31 cellular contexts compared by ENCODE assay signal in the genomic region with DNA sequence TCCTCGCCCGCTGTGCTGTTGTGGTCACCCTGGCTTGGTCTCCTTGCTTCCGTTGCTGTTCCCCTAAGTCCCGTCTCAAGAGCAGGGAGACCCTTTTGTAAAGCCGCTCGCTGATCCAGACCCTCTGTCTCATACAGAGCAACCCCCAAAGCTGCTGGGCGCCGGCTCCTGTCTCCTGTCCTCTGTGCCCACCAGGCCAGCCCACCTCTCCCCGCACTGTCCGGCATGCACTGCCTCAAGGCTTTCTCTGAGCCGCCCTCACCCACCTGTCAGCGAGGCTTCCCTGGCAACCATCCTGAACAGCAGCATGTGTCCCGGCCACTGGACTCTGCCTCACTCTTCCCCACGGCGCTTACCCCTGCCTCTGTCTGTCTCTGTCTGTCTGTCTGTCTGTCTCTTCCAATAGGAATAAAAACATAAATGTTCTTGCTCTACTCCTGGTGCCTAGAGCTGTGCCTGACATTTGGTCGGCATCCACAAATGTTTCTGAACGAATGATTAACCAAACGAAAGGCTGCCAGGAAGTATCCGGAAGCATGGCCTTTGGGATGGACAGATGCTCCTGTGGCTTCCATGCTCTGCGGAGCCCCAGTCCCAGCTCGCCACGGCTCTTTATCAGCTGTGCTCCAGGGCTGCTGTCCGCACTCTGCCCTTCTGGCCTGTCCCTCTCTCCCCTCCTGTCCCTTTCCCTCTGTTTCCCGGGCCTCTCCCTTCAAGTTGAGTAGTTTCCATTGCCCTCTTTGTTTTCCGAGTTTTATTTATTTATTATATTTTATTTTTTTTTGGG. TPM values are rescaled to one million over a fixed set of nuclear protein-coding genes. Genes with fewer than 3 reads are reported as not detected.
DNase-seq lines count a peak whose midpoint lies in the region; ATAC-seq, FAIRE-seq and TF ChIP-seq lines count a peak whose summit lies in the region.
"Had no signal": no experiment of that assay in that cellular context is flagged by ENCODE, and none has a peak within 500 bp of the region (broad histone marks: within the 10 kb centered on the region; RNA-seq: fewer than 3 reads in every experiment).

No MANE protein-coding gene starts in this region.

- H3K4me3 Mint-ChIP-seq in neural crest cell = no peak overlapping the region
- H3K4me3 Mint-ChIP-seq: brain had no signal

- no peaks in the 10 kb centered on the region for H3K27me3 Mint-ChIP-seq in neural crest cell (ENCODE audit: low read depth)
- H3K27me3 Mint-ChIP-seq: brain had no signal

- H2AFZ ChIP-seq in OCI-LY7 (ENCODE audit: low read length) = no peak overlapping the region

- no peak overlapping the region for H3K9ac ChIP-seq in kidney (ENCODE audit: low read length in 2 of 2)
- H3K9ac ChIP-seq: BLaER1 had no signal

- H3K4me2 ChIP-seq in OCI-LY7 (ENCODE audit: low read length) = no peak overlapping the region
- H3K4me2 ChIP-seq: BLaER1 had no signal

- H4K20me1 ChIP-seq in OCI-LY7 (ENCODE audit: insufficient read depth, low read length) = no peaks in the 10 kb centered on the region
- H4K20me1 ChIP-seq: BLaER1 had no signal

- no peaks in the 10 kb centered on the region for H3K27me3 ChIP-seq in right atrium auricular region
- H3K27me3 ChIP-seq: adrenal gland, BLaER1, MG63, transverse colon had no signal

- H3K79me2 ChIP-seq in OCI-LY7 (ENCODE audit: insufficient read depth, low read depth, low read length) = no peaks in the 10 kb centered on the region

- H3K4me3 ChIP-seq in right atrium auricular region (no peak overlapping the region), kidney (ENCODE audit: low read length in 2 of 2) (peak overlapping the region in 1 of 2 donors; percentile 28), OCI-LY7 (ENCODE audit: low read depth, low read length, poor library complexity, severe bottlenecking) (no peak overlapping the region)
- H3K4me3 ChIP-seq: adrenal gland, BLaER1, MG63, mucosa of descending colon, prostate gland, transverse colon had no signal

- H3K4me1 ChIP-seq in right atrium auricular region (no peaks in the 10 kb centered on the region), kidney (ENCODE audit: control insufficient read depth in 1 of 2, insufficient read depth in 1 of 2, low read depth in 1 of 2, low read length in 2 of 2) (peaks cover 0 to 2% of the 10 kb centered on the region in 2 donors), OCI-LY7 (ENCODE audit: insufficient read depth, low read length, poor library complexity, severe bottlenecking) (peaks cover 13% of the 10 kb centered on the region)
- H3K4me1 ChIP-seq: prostate gland, transverse colon had no signal

- no peak for ATAC-seq in Right ventricle myocardium superior (ENCODE audit: poor library complexity)
- ATAC-seq in GM19328 (IDR thresholded peaks at IDR 0.05; ENCODE audit: unreplicated experiment) = no peak
- ATAC-seq: left ventricle myocardium superior, mucosa of descending colon had no signal

- H3K36me3 ChIP-seq in right atrium auricular region (no peaks in the 10 kb centered on the region), kidney (ENCODE audit: control insufficient read depth in 1 of 2, insufficient read depth in 2 of 2, low read length in 2 of 2) (no peaks in the 10 kb centered on the region), OCI-LY7 (ENCODE audit: insufficient read depth, low read length) (no peaks in the 10 kb centered on the region)
- H3K36me3 ChIP-seq: adrenal gland, BLaER1, prostate gland, transverse colon had no signal

- peak overlapping the region; percentile 52 for H3K27ac Mint-ChIP-seq in neural crest cell (ENCODE audit: unreplicated experiment)
- H3K27ac Mint-ChIP-seq: brain had no signal

- no TSS peak for BruUV-seq in OCI-LY7 (replicated peaks; lab: Mats Ljungman, UMichigan)

- CTCF ChIA-PET in OCI-LY7 (lab: Charles Lee; ENCODE audit: unreplicated experiment) = no interaction called here

- H3K9me3 Mint-ChIP-seq in neural crest cell = no peaks in the 10 kb centered on the region
- H3K9me3 Mint-ChIP-seq: brain had no signal

- H3K27ac ChIP-seq in right atrium auricular region = no peak overlapping the region
- H3K27ac ChIP-seq in kidney (ENCODE audit: low read depth in 2 of 2, low read length in 2 of 2) = no peak overlapping the region
- H3K27ac ChIP-seq in OCI-LY7 (ENCODE audit: low read depth, low read length, poor library complexity, severe bottlenecking) = no peak overlapping the region
- H3K27ac ChIP-seq: BLaER1, prostate gland, transverse colon had no signal

- H3K4me1 Mint-ChIP-seq in neural crest cell = peaks cover 3% of the 10 kb centered on the region

- H3K36me3 Mint-ChIP-seq in neural crest cell (ENCODE audit: low read depth) = no peaks in the 10 kb centered on the region
- H3K36me3 Mint-ChIP-seq: brain had no signal

- intact Hi-C loops in Right ventricle myocardium superior (cut with DNase I) (no loop called here), kidney (cut with DNase I) (no loop called here), OCI-LY7 (cut with micrococcal nuclease; ENCODE audit: unreplicated experiment) (no loop called here)

- peak; percentile 52 for DNase-seq in right atrium auricular region (ENCODE audit: low spot score)
- no peak for DNase-seq in Right ventricle myocardium superior
- peak; percentile 72 for DNase-seq in kidney
- no peak for DNase-seq in neural crest cell (ENCODE audit: low read depth, low spot score)
- DNase-seq in OCI-LY7 (ENCODE audit: low spot score) = no peak
- no peak for DNase-seq in midbrain (lab: John Stamatoyannopoulos, UW)
- DNase-seq: activated CD4-positive, alpha-beta T cell treated with anti-CD3 and anti-CD28 coated beads, Interleukin-2, amount 50 U/mL, for 48 hours; activated gamma-delta T cell treated with Interleukin-2 at 50 U/mL for 16 hours; activated T-cell treated with anti-CD3 and anti-CD28 coated beads, Interleukin-2, amount 50 U/mL, for 1 hour; GDM1; HCEC 1CT; KBM-7; left ventricle myocardium superior; MG63; NCI-H1417 treated with DMSO at 0.1 percent for 48 hours; NCI-H2081 treated with DMSO at 0.1 percent for 48 hours; NCI-H345; transverse colon had no signal

- no peak for TF ChIP-seq CTCF in right atrium auricular region (IDR thresholded peaks at IDR 0.05)
- no peak for TF ChIP-seq CTCF in kidney (IDR thresholded peaks at IDR 0.05; ENCODE audit: borderline replicate concordance, extremely low read depth, insufficient read depth)
- TF ChIP-seq CTCF in neural crest cell (conservative IDR thresholded peaks at IDR 0.05) = no peak
- TF ChIP-seq CTCF in OCI-LY7 (conservative IDR thresholded peaks at IDR 0.05; ENCODE audit: low read length) = no peak

- H3K9me3 ChIP-seq in right atrium auricular region = no peaks in the 10 kb centered on the region
- H3K9me3 ChIP-seq in kidney (ENCODE audit: control insufficient read depth in 1 of 2, low read length in 2 of 2) = no peaks in the 10 kb centered on the region
- peaks cover 9% of the 10 kb centered on the region; the same call in 1 of the 2 replicates for H3K9me3 ChIP-seq in OCI-LY7 (ENCODE audit: low read length)
- H3K9me3 ChIP-seq: adrenal gland, BLaER1, MG63, mucosa of descending colon, prostate gland, transverse colon had no signal

- no peak for FAIRE-seq in kidney (lab: Jason Lieb, UNC)
- FAIRE-seq: TTC549 had no signal

- no peaks in the 10 kb centered on the region for H3K9me2 ChIP-seq in OCI-LY7 (ENCODE audit: insufficient read depth, low read length)

- POLR2A ChIA-PET in OCI-LY7 (lab: Charles Lee) = interaction anchor here (1.0 to 1.5 kb wide), 2 partner anchors 16 to 24 kb away, joined by 3 read pairs; no protein-coding TSS in a partner anchor

RNA-seq across cellular contexts. Expression of a gene that starts 7.8 kb away (rescaled TPM):
- total RNA-seq in right atrium auricular region (10 to 100 TPM; 27.8 to 56.6 TPM), Right ventricle myocardium superior (2.9 TPM), kidney (7.6 TPM), neural crest cell (not detected in 2 replicates), OCI-LY7 (2022) (1.1 and 1.7 TPM in 2 replicates)
- polyA plus RNA-seq in kidney (ENCODE audit: insufficient read depth, low read depth, low replicate concordance) = 34.6 TPM
- not detected in 2 replicates for total RNA-seq in OCI-LY7 (2014; rRNA removed; shearing (Covaris generic))
- total RNA-seq: SK-MEL-5; T-helper 1 cell treated with Interleukin-12 subunit alpha and Interleukin-12 subunit beta and Interleukin-4 antibody, amounts not matched to agents 30 ng/mL and 1 ng/mL, for 36 hours had no signal

RNA-seq across cellular contexts. Expression of a gene that starts 27.7 kb away (rescaled TPM):
- total RNA-seq in right atrium auricular region = 1,000 to 10,000 TPM; 1,479 to 1,487 TPM
- 570 TPM for total RNA-seq in Right ventricle myocardium superior
- total RNA-seq in kidney = 992 TPM
- 1,826 TPM for polyA plus RNA-seq in kidney (ENCODE audit: insufficient read depth, low read depth, low replicate concordance)
- 1,758 and 1,929 TPM in 2 replicates for total RNA-seq in neural crest cell
- total RNA-seq in OCI-LY7 (2014; rRNA removed; shearing (Covaris generic)) = 2,658 and 2,982 TPM in 2 replicates
- 2,524 and 2,654 TPM in 2 replicates for total RNA-seq in OCI-LY7 (2022)

RNA-seq across cellular contexts. Expression of a gene that starts 44.6 kb away (rescaled TPM):
- total RNA-seq in right atrium auricular region (10 to 100 TPM; 16.9 to 18.6 TPM), Right ventricle myocardium superior (20.8 TPM), kidney (21.1 TPM), neural crest cell (28.9 and 33.7 TPM in 2 replicates), OCI-LY7 (2022) (41.9 and 48.2 TPM in 2 replicates)
- 6.8 TPM for polyA plus RNA-seq in kidney (ENCODE audit: insufficient read depth, low read depth, low replicate concordance)
- total RNA-seq in OCI-LY7 (2014; rRNA removed; shearing (Covaris generic)) = 34.7 and 35.7 TPM in 2 replicates

RNA-seq across cellular contexts. Expression of a gene that starts 55.3 kb away (rescaled TPM):
- not detected for total RNA-seq in right atrium auricular region
- not detected for total RNA-seq in Right ventricle myocardium superior
- not detected for total RNA-seq in kidney
- 1.3 TPM for polyA plus RNA-seq in kidney (ENCODE audit: insufficient read depth, low read depth, low replicate concordance)
- total RNA-seq in neural crest cell = not detected in 2 replicates
- total RNA-seq in OCI-LY7 (2014; rRNA removed; shearing (Covaris generic)) = not detected in 2 replicates
- total RNA-seq in OCI-LY7 (2022) = not detected in 2 replicates
- total RNA-seq: cerebellum; HT1080; left ventricle myocardium superior; mucosa of descending colon; RPMI7951; SK-MEL-5; T-helper 1 cell treated with Interleukin-12 subunit alpha and Interleukin-12 subunit beta and Interleukin-4 antibody, amounts not matched to agents 30 ng/mL and 1 ng/mL, for 36 hours; transverse colon had no signal
- polyA plus RNA-seq: AG04450 had no signal

Comparison
In these comparisons a context has a peak if more than half of its experiments do, and no peak if none do; other contexts are left out.
1. DNase-seq: peak in right atrium auricular region (single experiment) and kidney (single experiment); none in Right ventricle myocardium superior (single experiment), neural crest cell (single experiment), OCI-LY7 (single experiment) and midbrain (single experiment).